Comparison of ENCODE assay signal across 11 cellular contexts in the genomic region with DNA sequence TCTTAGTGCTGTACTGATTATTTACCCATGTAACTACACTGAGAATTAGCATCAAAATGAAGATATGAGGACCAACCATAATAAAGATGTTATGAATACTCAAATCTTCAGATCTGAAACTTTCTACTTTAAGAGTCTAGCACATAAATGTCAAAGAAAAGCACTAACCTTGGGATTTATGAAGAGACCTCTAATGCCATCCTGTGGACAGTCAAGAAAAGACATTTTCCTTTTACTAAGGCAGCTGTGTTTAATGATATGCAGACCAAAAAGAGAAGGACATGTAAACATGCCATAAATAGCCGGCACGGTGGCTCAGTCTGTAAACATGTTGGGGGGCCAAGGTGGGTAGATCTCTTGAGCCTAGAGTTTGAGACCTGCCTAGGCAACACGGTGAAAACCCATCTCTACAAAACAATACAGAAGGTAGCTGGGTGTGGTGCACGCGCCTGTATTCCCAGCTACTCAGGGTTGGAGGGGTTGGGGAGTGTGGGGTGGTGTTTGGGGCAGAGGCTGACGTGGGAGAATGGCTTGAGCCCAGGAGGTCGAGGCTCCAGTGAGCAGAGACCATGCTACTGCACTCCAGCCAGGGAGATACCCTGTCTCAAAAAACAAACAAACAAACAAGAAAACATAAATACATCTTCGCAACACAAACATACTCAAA.
DNase-seq lines count a peak whose midpoint lies in the region; ATAC-seq and TF ChIP-seq lines count a peak whose summit lies in the region.
"Had no signal": no experiment of that assay in that cellular context is flagged by ENCODE, and none has a peak within 500 bp of the region (broad histone marks: within the 10 kb centered on the region; RNA-seq: fewer than 3 reads in every experiment).

No MANE protein-coding gene starts in this region.

- BruUV-seq in OCI-LY7 (replicated peaks; lab: Mats Ljungman, UMichigan): no TSS peak

- DNase-seq in HT1080 (ENCODE audit: low read depth) (peak; percentile 45), OCI-LY7 (ENCODE audit: low spot score) (no peak), fibroblast of villous mesenchyme (ENCODE audit: low read depth) (peak; percentile 0), GM19240 (ENCODE audit: insufficient read length, low spot score) (no peak), lower leg skin (ENCODE audit: low spot score in 2 of 2) (no peak)
- DNase-seq in activated effector memory CD4-positive, alpha-beta T cell treated with Interleukin-2 at 50 U/mL for 16 hours: no peak
- DNase-seq: activated CD4-positive, alpha-beta T cell treated with anti-CD3 and anti-CD28 coated beads for 48 hours; stimulated activated naive CD8-positive, alpha-beta T cell treated with anti-CD3 and anti-CD28 coated beads, Interleukin-15, amount 100 ng/mL, for 72 hours had no signal

- H3K79me2 ChIP-seq in OCI-LY7 (ENCODE audit: insufficient read depth, low read depth, low read length): no peaks in the 10 kb centered on the region

- no peak for ATAC-seq in HG03045 (IDR thresholded peaks at IDR 0.05; ENCODE audit: unreplicated experiment)
- ATAC-seq: stimulated activated naive CD8-positive, alpha-beta T cell treated with anti-CD3 and anti-CD28 coated beads, Interleukin-15, amount 100 ng/mL, for 72 hours had no signal

- intact Hi-C loops in OCI-LY7 (cut with micrococcal nuclease; ENCODE audit: unreplicated experiment) (no loop called here), lower leg skin (cut with DNase I; ENCODE audit: low total_unique reads) (no loop called here)

- peak; percentile 66 for TF ChIP-seq CTCF in 22Rv1 (IDR thresholded peaks at IDR 0.05)
- TF ChIP-seq CTCF in OCI-LY7 (conservative IDR thresholded peaks at IDR 0.05; ENCODE audit: low read length): peak; percentile 34
- no peak for TF ChIP-seq CTCF in fibroblast of villous mesenchyme (IDR thresholded peaks at IDR 0.05; ENCODE audit: insufficient read depth, low read depth, low read length)
- TF ChIP-seq CTCF in lower leg skin (IDR thresholded peaks at IDR 0.05): no peak

- WGBS in lower leg skin, 2 donors: 48 to 49% methylated on average over 8 of the region's 8 CpGs

- no peaks in the 10 kb centered on the region for H3K9me2 ChIP-seq in OCI-LY7 (ENCODE audit: insufficient read depth, low read length)

- no peak for TF ChIP-seq POLR2A in lower leg skin (IDR thresholded peaks at IDR 0.05)

- H3K36me3 ChIP-seq in OCI-LY7 (ENCODE audit: insufficient read depth, low read length): no peaks in the 10 kb centered on the region
- H3K36me3 ChIP-seq: BLaER1 had no signal

- H3K9me3 ChIP-seq in OCI-LY7 (ENCODE audit: low read length): no peaks in the 10 kb centered on the region
- H3K9me3 ChIP-seq: BLaER1 had no signal

- no peak overlapping the region for H2AFZ ChIP-seq in OCI-LY7 (ENCODE audit: low read length)

- H3K4me2 ChIP-seq in OCI-LY7 (ENCODE audit: low read length): no peak overlapping the region
- H3K4me2 ChIP-seq: BLaER1 had no signal

- no peaks in the 10 kb centered on the region for H4K20me1 ChIP-seq in OCI-LY7 (ENCODE audit: insufficient read depth, low read length)
- H4K20me1 ChIP-seq: BLaER1 had no signal

- CTCF ChIA-PET in OCI-LY7 (lab: Charles Lee; ENCODE audit: unreplicated experiment): no interaction called here

- no peaks in the 10 kb centered on the region for H3K4me1 ChIP-seq in OCI-LY7 (ENCODE audit: insufficient read depth, low read length, poor library complexity, severe bottlenecking)
- H3K4me1 ChIP-seq: BLaER1 had no signal

- POLR2A ChIA-PET in OCI-LY7 (lab: Charles Lee): no interaction called here

- no peak overlapping the region for H3K4me3 ChIP-seq in OCI-LY7 (ENCODE audit: low read depth, low read length, poor library complexity, severe bottlenecking)
- H3K4me3 ChIP-seq in fibroblast of villous mesenchyme (ENCODE audit: low read depth, low read length): no peak overlapping the region
- H3K4me3 ChIP-seq in lower leg skin (ENCODE audit: low read depth, poor library complexity, severe bottlenecking): no peak overlapping the region
- H3K4me3 ChIP-seq: BLaER1 had no signal

- H3K27ac ChIP-seq in 22Rv1 (no peak overlapping the region), OCI-LY7 (ENCODE audit: low read depth, low read length, poor library complexity, severe bottlenecking) (no peak overlapping the region)
- H3K27ac ChIP-seq: BLaER1 had no signal

Comparison
In these comparisons a context has a peak if more than half of its experiments do, and no peak if none do; other contexts are left out.
1. CTCF ChIP-seq: peak in 22Rv1 (single experiment) and OCI-LY7 (single experiment); none in fibroblast of villous mesenchyme (single experiment) and lower leg skin (0 of 3).
2. DNase-seq: peak in HT1080 (single experiment) and fibroblast of villous mesenchyme (single experiment); none in OCI-LY7 (single experiment), GM19240 (single experiment), activated effector memory CD4-positive, alpha-beta T cell treated with Interleukin-2 at 50 U/mL for 16 hours (single experiment) and lower leg skin (0 of 2).